24 cellular contexts compared by ENCODE assay signal in genomic region chr11:3645552-3645951, GRCh38. TPM values are rescaled to one million over a fixed set of nuclear protein-coding genes. Genes with fewer than 3 reads are reported as not detected.
DNase-seq lines count a peak whose midpoint lies in the region; ATAC-seq, FAIRE-seq and TF ChIP-seq lines count a peak whose summit lies in the region.
"Had no signal": no experiment of that assay in that cellular context is flagged by ENCODE, and none has a peak within 500 bp of the region (broad histone marks: within the 10 kb centered on the region; RNA-seq: fewer than 3 reads in every experiment).

No MANE protein-coding gene starts in this region.

- H3K9me3 ChIP-seq in A549 (no peaks in the 10 kb centered on the region), Karpas-422 (ENCODE audit: low read length) (no peaks in the 10 kb centered on the region), H1 (ENCODE audit: insufficient read depth in 2 of 2, low read depth in 1 of 2, low read length in 1 of 2) (peaks cover 7% of the 10 kb centered on the region in 2 experiments; a peak in 2 of 4 replicates), psoas muscle (no peaks in the 10 kb centered on the region)

- H3K4me1 Mint-ChIP-seq in activated naive CD4-positive, alpha-beta T cell treated with anti-CD3 and anti-CD28 coated beads, Interleukin-2, amount 10 ng/mL, durations not matched to agents 7 days and 5 days: peaks cover 10% of the 10 kb centered on the region

- TF ChIP-seq RAD21 in A549 (conservative IDR thresholded peaks at IDR 0.05 in 1 of 2, IDR thresholded peaks at IDR 0.05 in 1 of 2) (no peak), H1 (IDR thresholded peaks at IDR 0.05 in 1 of 2, conservative IDR thresholded peaks at IDR 0.05 in 1 of 2; ENCODE audit: low read depth in 2 of 2, low read length in 2 of 2) (0 out of 4 replicates have a peak, but pooled peaks of 1 of the 2 experiments have one; percentile 3)

- H3K4me2 ChIP-seq in A549 (peak overlapping the region; percentile 54; the same call in 2 of the 3 replicates), Karpas-422 (ENCODE audit: low read depth, low read length, poor library complexity, severe bottlenecking) (no peak overlapping the region), H1 (ENCODE audit: insufficient read depth in 1 of 2, low read depth in 2 of 2, low read length in 2 of 2) (no peak overlapping the region)
- H3K4me2 ChIP-seq: BLaER1 had no signal

- H3K79me1 ChIP-seq in H1 (ENCODE audit: low read depth, low read length): no peaks in the 10 kb centered on the region

- no peak overlapping the region for H3K4ac ChIP-seq in H1 (replicated peaks; ENCODE audit: insufficient read length, low read depth, low read length)

- H2BK15ac ChIP-seq in H1 (ENCODE audit: low read length): no peak overlapping the region; the same call in 1 of the 2 replicates

- no peak overlapping the region for H3K23ac ChIP-seq in H1 (ENCODE audit: insufficient read length)

- H3K4me1 ChIP-seq in A549: peaks cover 27% of the 10 kb centered on the region
- no peaks in the 10 kb centered on the region for H3K4me1 ChIP-seq in Karpas-422 (ENCODE audit: low read length)
- peaks cover 0 to 10% (median 1%) of the 10 kb centered on the region in 4 experiments; a peak in 4 of 7 replicates for H3K4me1 ChIP-seq in H1 (replicated peaks in 1 of 4; ENCODE audit: control insufficient read depth in 3 of 4, insufficient read depth in 4 of 4, low read length in 3 of 4)
- H3K4me1 ChIP-seq in psoas muscle: peaks cover 37% of the 10 kb centered on the region

- H3K4me3 ChIP-seq in A549: no peak overlapping the region
- no peak overlapping the region for H3K4me3 ChIP-seq in Karpas-422 (ENCODE audit: low read length)
- H3K4me3 ChIP-seq in H1 (ENCODE audit: extremely low read depth in 1 of 4, insufficient read depth in 2 of 4, low read depth in 3 of 4, low read length in 4 of 4): no peak overlapping the region
- H3K4me3 ChIP-seq in psoas muscle: peak overlapping the region; percentile 65
- H3K4me3 ChIP-seq: BLaER1, GM23248 had no signal

- H3K23me2 ChIP-seq in H1 (ENCODE audit: low read depth, low read length): peaks cover 11% of the 10 kb centered on the region; the same call in 1 of the 2 replicates

- no peaks in the 10 kb centered on the region for H3K9me3 Mint-ChIP-seq in activated naive CD4-positive, alpha-beta T cell treated with anti-CD3 and anti-CD28 coated beads, Interleukin-2, amount 10 ng/mL, durations not matched to agents 7 days and 5 days
- H3K9me3 Mint-ChIP-seq: CD4-positive, alpha-beta memory T cell; HFFc6 had no signal

- TF ChIP-seq EP300 in A549 (IDR thresholded peaks at IDR 0.05) (no peak), H1 (IDR thresholded peaks at IDR 0.05; ENCODE audit: borderline replicate concordance in 1 of 2, low read depth in 2 of 2, low read length in 2 of 2) (no peak)

- H2AFZ ChIP-seq in Karpas-422 (ENCODE audit: low read length): no peak overlapping the region
- H2AFZ ChIP-seq in H1 (ENCODE audit: low read length): no peak overlapping the region
- H2AFZ ChIP-seq: GM23248 had no signal

- FAIRE-seq in A549 (lab: Jason Lieb, UNC): no peak
- no peak for FAIRE-seq in H1 (lab: Jason Lieb, UNC)
- FAIRE-seq: GM12892, GM18507, HepG2 had no signal

- no peaks in the 10 kb centered on the region for H3K9me2 ChIP-seq in Karpas-422 (replicated peaks; ENCODE audit: insufficient read depth, low read length)

- H3K4me3 Mint-ChIP-seq in activated naive CD4-positive, alpha-beta T cell treated with anti-CD3 and anti-CD28 coated beads, Interleukin-2, amount 10 ng/mL, durations not matched to agents 7 days and 5 days: no peak overlapping the region
- H3K4me3 Mint-ChIP-seq: CD14-positive monocyte; CD4-positive, alpha-beta memory T cell; HFFc6; IgD-negative memory B cell had no signal

- H2BK12ac ChIP-seq in H1 (ENCODE audit: low read depth, low read length): no peak overlapping the region; the same call in 1 of the 2 replicates

- H3K36me3 ChIP-seq in Karpas-422 (ENCODE audit: insufficient read depth, low read length) (no peaks in the 10 kb centered on the region), H1 (ENCODE audit: control insufficient read depth in 2 of 4, insufficient read depth in 4 of 4, low read length in 3 of 4) (no peaks in the 10 kb centered on the region), psoas muscle (ENCODE audit: insufficient read depth in 1 of 2, low read depth in 1 of 2) (no peaks in the 10 kb centered on the region)
- H3K36me3 ChIP-seq: BLaER1 had no signal

- H2BK5ac ChIP-seq in H1 (ENCODE audit: low read depth, low read length): no peak overlapping the region

- TF ChIP-seq CTCF in A549 (IDR thresholded peaks at IDR 0.05): no peak
- TF ChIP-seq CTCF in H1 (IDR thresholded peaks at IDR 0.05; ENCODE audit: control extremely low read depth in 1 of 3, insufficient read depth in 1 of 3, low read depth in 1 of 3, low read length in 3 of 3): no peak
- no peak for TF ChIP-seq CTCF in psoas muscle (IDR thresholded peaks at IDR 0.05)

- H3K27ac ChIP-seq in A549: no peak overlapping the region
- H3K27ac ChIP-seq in Karpas-422 (ENCODE audit: low read length): no peak overlapping the region
- no peak overlapping the region for H3K27ac ChIP-seq in H1 (ENCODE audit: low read depth, low read length)
- H3K27ac ChIP-seq in psoas muscle: peak overlapping the region; percentile 99
- H3K27ac ChIP-seq: BLaER1, GM23248 had no signal

- H3K36me3 Mint-ChIP-seq in activated naive CD4-positive, alpha-beta T cell treated with anti-CD3 and anti-CD28 coated beads, Interleukin-2, amount 10 ng/mL, durations not matched to agents 7 days and 5 days: no peaks in the 10 kb centered on the region
- H3K36me3 Mint-ChIP-seq: CD14-positive monocyte; CD4-positive, alpha-beta memory T cell had no signal

- no peak overlapping the region for H3K56ac ChIP-seq in H1 (replicated peaks; ENCODE audit: insufficient read length, low read depth, low read length)

- H4K5ac ChIP-seq in H1 (ENCODE audit: insufficient read length, low read depth, low read length): no peak overlapping the region

- no peak overlapping the region for H2BK120ac ChIP-seq in H1 (replicated peaks; ENCODE audit: low read depth, low read length)

- no peak overlapping the region for H3K18ac ChIP-seq in H1 (ENCODE audit: extremely low read depth, low read length)

- 69% methylated on average over 7 of the region's 7 CpGs for WGBS in A549 (ENCODE audit: missing lambda C conversion rate)
- 76% methylated on average over 7 of the region's 7 CpGs; no CpG with 5 or more reads in 1 of the 2 experiments for WGBS in H1 (ENCODE audit: extremely low coverage in 1 of 2, insufficient coverage in 1 of 2, insufficient read length in 1 of 2, insufficient replicate concordance in 2 of 2, low coverage in 1 of 2, low lambda C conversion rate in 2 of 2, missing lambda C conversion rate in 1 of 2), 2 experiments
- 41 to 52% (median 46%) methylated on average over 7 of the region's 7 CpGs for WGBS in psoas muscle, 3 donors

- H2AK5ac ChIP-seq in H1 (ENCODE audit: low read depth, low read length): 0 out of 2 replicates have a peak overlapping the region, but pooled peaks have one; percentile 9

- H3K9ac ChIP-seq in Karpas-422 (ENCODE audit: low read length) (no peak overlapping the region), H1 (replicated peaks in 1 of 4; ENCODE audit: extremely low read depth in 1 of 4, low read depth in 3 of 4, low read length in 3 of 4) (no peak overlapping the region)
- H3K9ac ChIP-seq: BLaER1, GM23248 had no signal

- ATAC-seq in A549 (no peak), psoas muscle (peak; percentile 19 to 47 (median 26)), HG03196 (IDR thresholded peaks at IDR 0.05; ENCODE audit: unreplicated experiment) (no peak)
- ATAC-seq: HepG2 had no signal

- no peaks in the 10 kb centered on the region for H3K79me2 ChIP-seq in Karpas-422 (ENCODE audit: low read length)
- H3K79me2 ChIP-seq in H1 (ENCODE audit: control insufficient read depth in 1 of 2, insufficient read depth in 2 of 2, low read length in 2 of 2): no peaks in the 10 kb centered on the region

- POLR2A ChIA-PET in A549 (lab: Yijun Ruan, JAX) (no interaction called here), H1 (lab: Charles Lee; ENCODE audit: partially characterized antibody) (no interaction called here)

- H3K27ac Mint-ChIP-seq in activated naive CD4-positive, alpha-beta T cell treated with anti-CD3 and anti-CD28 coated beads, Interleukin-2, amount 10 ng/mL, durations not matched to agents 7 days and 5 days: no peak overlapping the region
- H3K27ac Mint-ChIP-seq: CD14-positive monocyte; CD4-positive, alpha-beta memory T cell; HFFc6; IgD-negative memory B cell had no signal

- peaks cover 78% of the 10 kb centered on the region for H3K27me3 Mint-ChIP-seq in activated naive CD4-positive, alpha-beta T cell treated with anti-CD3 and anti-CD28 coated beads, Interleukin-2, amount 10 ng/mL, durations not matched to agents 7 days and 5 days

- H2BK20ac ChIP-seq in H1 (ENCODE audit: low read length): no peak overlapping the region

- no peak for TF ChIP-seq POLR2A in A549 (IDR thresholded peaks at IDR 0.05; ENCODE audit: low read length)
- TF ChIP-seq POLR2A in H1 (IDR thresholded peaks at IDR 0.05; ENCODE audit: control extremely low read depth in 1 of 2, low read depth in 2 of 2, low read length in 2 of 2): no peak

- intact Hi-C loops in psoas muscle (cut with DNase I): no loop called here

- no peak overlapping the region for H4K8ac ChIP-seq in H1 (ENCODE audit: extremely low read depth, insufficient read depth, low read length)

- no peak overlapping the region for H3K14ac ChIP-seq in H1 (ENCODE audit: insufficient read length)

- DNase-seq in A549 (ENCODE audit: low read depth in 1 of 2, low spot score in 1 of 2): no peak
- DNase-seq in Karpas-422: peak; percentile 21
- no peak for DNase-seq in H1 (ENCODE audit: low read depth in 1 of 2, low spot score in 2 of 2)
- DNase-seq in psoas muscle: peak in 1 of 2 donors; percentile 61
- no peak for DNase-seq in activated naive CD4-positive, alpha-beta T cell treated with anti-CD3 and anti-CD28 coated beads, Interleukin-2, amount 10 ng/mL, durations not matched to agents 7 days and 5 days
- DNase-seq in central memory CD4-positive, alpha-beta T cell: no peak
- no peak for DNase-seq in GOT3 (lab: John Stamatoyannopoulos, UW)
- DNase-seq: CD4-positive, alpha-beta memory T cell; DMS153; DMS79; GDM1; H7; HFFc6 had no signal

- no peak overlapping the region for H4K91ac ChIP-seq in H1 (replicated peaks; ENCODE audit: insufficient read length, low read length)

- CTCF ChIA-PET in A549 (lab: Yijun Ruan, JAX) (no interaction called here), H1 (lab: Charles Lee; ENCODE audit: partially characterized antibody) (interaction anchor here (1.1 kb wide), 1 partner anchor 19 kb away, joined by 4 read pairs; no protein-coding TSS in a partner anchor)
- CTCF ChIA-PET in activated naive CD4-positive, alpha-beta T cell treated with anti-CD3 and anti-CD28 coated beads, Interleukin-2, amount 10 ng/mL, durations not matched to agents 7 days and 5 days (lab: Charles Lee): interaction anchor here (0.6 kb wide), 1 partner anchor 163 kb away, joined by 3 read pairs; no protein-coding TSS in a partner anchor

- H3K27me3 ChIP-seq in Karpas-422 (ENCODE audit: low read length) (no peaks in the 10 kb centered on the region), H1 (replicated peaks in 1 of 4; ENCODE audit: control insufficient read depth in 3 of 4, extremely low read depth in 1 of 4, insufficient read depth in 3 of 4, low read length in 3 of 4) (peaks cover 0 to 6% (median 0%) of the 10 kb centered on the region in 4 experiments; a peak in 4 of 7 replicates), psoas muscle (ENCODE audit: insufficient read depth in 3 of 3, low read length in 2 of 3) (no peaks in the 10 kb centered on the region)

- H4K20me1 ChIP-seq in Karpas-422 (ENCODE audit: insufficient read depth, low read depth, low read length) (no peaks in the 10 kb centered on the region), H1 (replicated peaks in 1 of 2; ENCODE audit: control insufficient read depth in 1 of 2, insufficient read depth in 2 of 2, low read length in 2 of 2) (no peaks in the 10 kb centered on the region)
- H4K20me1 ChIP-seq: BLaER1 had no signal

RNA-seq across cellular contexts. Expression of gene ART1, which starts 0.6 kb away (rescaled TPM):
- polyA plus RNA-seq in A549 (2011; rRNA removed) (not detected in 2 replicates), A549 (2017; fragmentation: RNase III; extraction: RNeasy Plus Mini Kit Qiagen cat#74134 plus additional on column Dnase treatment) (not detected in 3 replicates), H1 (2011; rRNA removed) (not detected in 2 replicates), psoas muscle (1 to 10 TPM in 1 of 3 donors, under 1 TPM in 2; 0.26 to 2.9 (median 0.62) TPM)
- not detected in 2 replicates for polyA plus RNA-seq in A549 (2012; cell fraction: cytosol; rRNA removed)
- not detected in 2 replicates for polyA plus RNA-seq in A549 (2012; cell fraction: nucleus; rRNA removed)
- not detected in 2 replicates for polyA minus RNA-seq in A549 (2011; rRNA and poly(A)+ RNA removed)
- total RNA-seq in Karpas-422 (2014; rRNA removed; shearing (Covaris generic); ENCODE audit: low replicate concordance): not detected in 2 replicates
- total RNA-seq in H1 (2021; fragmentation: NEBNext Ultra II Directional; extraction: Animal tissue kit (Norgen Biotek cat#: 25700)): not detected in 2 replicates
- polyA plus RNA-seq in H1 (2011; cell fraction: cytosol; rRNA removed): not detected
- not detected for polyA plus RNA-seq in H1 (2011; cell fraction: nucleus; rRNA removed)
- not detected in 4 replicates for polyA plus RNA-seq in H1 (2012, experiment 1 of 2)
- not detected for polyA plus RNA-seq in H1 (2012, experiment 2 of 2)
- not detected for polyA plus RNA-seq in H1 (2013, experiment 1 of 2)
- polyA plus RNA-seq in H1 (2013, experiment 2 of 2): not detected
- not detected in 2 replicates for polyA minus RNA-seq in H1 (2011; rRNA and poly(A)+ RNA removed)
- polyA minus RNA-seq in H1 (2011; cell fraction: cytosol; rRNA and poly(A)+ RNA removed): not detected
- not detected for polyA minus RNA-seq in H1 (2011; cell fraction: nucleus; rRNA and poly(A)+ RNA removed)
- 10 to 100 TPM; 14.5 to 33.0 (median 24.9) TPM for total RNA-seq in psoas muscle
- total RNA-seq: A673; CD4-positive, alpha-beta memory T cell; Daoy; GM23248; HepG2; HFFc6 had no signal
- polyA plus RNA-seq: AG04450; CD14-positive monocyte; CD4-positive, alpha-beta memory T cell; GM23248; HepG2; IgD-negative memory B cell had no signal

RNA-seq across cellular contexts. Expression of gene ART5, which starts 3.8 kb away (rescaled TPM):
- polyA plus RNA-seq in A549 (2011; rRNA removed) (0.08 and 0.12 TPM in 2 replicates), A549 (2017; fragmentation: RNase III; extraction: RNeasy Plus Mini Kit Qiagen cat#74134 plus additional on column Dnase treatment) (0.22 to 0.30 TPM in 2 of 3 replicates, not detected in the other), H1 (2011; rRNA removed) (6.0 and 9.1 TPM in 2 replicates), psoas muscle (1 to 10 TPM in 1 of 3 donors, under 1 TPM in 2; 0.65 to 2.4 (median 0.99) TPM)
- 0.11 and 0.12 TPM in 2 replicates for polyA plus RNA-seq in A549 (2012; cell fraction: cytosol; rRNA removed)
- polyA plus RNA-seq in A549 (2012; cell fraction: nucleus; rRNA removed): 0.12 and 0.20 TPM in 2 replicates
- polyA minus RNA-seq in A549 (2011; rRNA and poly(A)+ RNA removed): not detected in 2 replicates
- not detected in 2 replicates for total RNA-seq in Karpas-422 (2014; rRNA removed; shearing (Covaris generic); ENCODE audit: low replicate concordance)
- total RNA-seq in H1 (2021; fragmentation: NEBNext Ultra II Directional; extraction: Animal tissue kit (Norgen Biotek cat#: 25700)): 7.2 and 7.5 TPM in 2 replicates
- polyA plus RNA-seq in H1 (2011; cell fraction: cytosol; rRNA removed): 7.8 TPM
- polyA plus RNA-seq in H1 (2011; cell fraction: nucleus; rRNA removed): 10.1 TPM
- 6.6 to 9.7 TPM (median 7.5 TPM) in 4 replicates for polyA plus RNA-seq in H1 (2012, experiment 1 of 2)
- 8.8 TPM for polyA plus RNA-seq in H1 (2012, experiment 2 of 2)
- polyA plus RNA-seq in H1 (2013, experiment 1 of 2): 11.2 TPM
- polyA plus RNA-seq in H1 (2013, experiment 2 of 2): 12.0 TPM
- polyA minus RNA-seq in H1 (2011; rRNA and poly(A)+ RNA removed): 3.1 and 3.6 TPM in 2 replicates
- polyA minus RNA-seq in H1 (2011; cell fraction: cytosol; rRNA and poly(A)+ RNA removed): 3.0 TPM
- polyA minus RNA-seq in H1 (2011; cell fraction: nucleus; rRNA and poly(A)+ RNA removed): 7.4 TPM
- 1 to 10 TPM; 1.4 to 4.4 (median 2.8) TPM for total RNA-seq in psoas muscle
- total RNA-seq: A673; CD4-positive, alpha-beta memory T cell; GM23248; HFFc6 had no signal
- polyA plus RNA-seq: CD14-positive monocyte; CD4-positive, alpha-beta memory T cell; IgD-negative memory B cell had no signal

RNA-seq across cellular contexts. Expression of gene CHRNA10, which starts 25.6 kb away (rescaled TPM):
- polyA plus RNA-seq in A549 (2011; rRNA removed): 0.44 and 0.61 TPM in 2 replicates
- 1.1 and 1.4 TPM in 2 replicates for polyA plus RNA-seq in A549 (2012; cell fraction: cytosol; rRNA removed)
- polyA plus RNA-seq in A549 (2012; cell fraction: nucleus; rRNA removed): 9.0 and 11.0 TPM in 2 replicates
- 0.85 to 1.1 TPM (median 0.87 TPM) in 3 replicates for polyA plus RNA-seq in A549 (2017; fragmentation: RNase III; extraction: RNeasy Plus Mini Kit Qiagen cat#74134 plus additional on column Dnase treatment)
- 0.66 and 1.4 TPM in 2 replicates for polyA minus RNA-seq in A549 (2011; rRNA and poly(A)+ RNA removed)
- total RNA-seq in Karpas-422 (2014; rRNA removed; shearing (Covaris generic); ENCODE audit: low replicate concordance): 1.7 and 6.0 TPM in 2 replicates
- total RNA-seq in H1 (2021; fragmentation: NEBNext Ultra II Directional; extraction: Animal tissue kit (Norgen Biotek cat#: 25700)): 1.1 and 1.3 TPM in 2 replicates
- 0.68 and 0.97 TPM in 2 replicates for polyA plus RNA-seq in H1 (2011; rRNA removed)
- polyA plus RNA-seq in H1 (2011; cell fraction: cytosol; rRNA removed): 0.65 TPM
- polyA plus RNA-seq in H1 (2011; cell fraction: nucleus; rRNA removed): 2.8 TPM
- 0.46 to 1.5 TPM (median 0.54 TPM) in 4 replicates for polyA plus RNA-seq in H1 (2012, experiment 1 of 2)
- polyA plus RNA-seq in H1 (2012, experiment 2 of 2): 0.26 TPM
- 0.97 TPM for polyA plus RNA-seq in H1 (2013, experiment 1 of 2)
- polyA plus RNA-seq in H1 (2013, experiment 2 of 2): 0.85 TPM
- polyA minus RNA-seq in H1 (2011; rRNA and poly(A)+ RNA removed): 0.90 and 1.4 TPM in 2 replicates
- polyA minus RNA-seq in H1 (2011; cell fraction: cytosol; rRNA and poly(A)+ RNA removed): not detected
- polyA minus RNA-seq in H1 (2011; cell fraction: nucleus; rRNA and poly(A)+ RNA removed): 3.1 TPM
- total RNA-seq in psoas muscle: 1 to 10 TPM in 1 of 4 donors, under 1 TPM in 3; 0.36 to 1.4 (median 0.63) TPM
- polyA plus RNA-seq in psoas muscle: under 1 TPM; 0.13 to 0.65 (median 0.40) TPM
- polyA plus RNA-seq: CD14-positive monocyte had no signal

Comparison
In these comparisons a context has a peak if more than half of its experiments do, and no peak if none do; other contexts are left out.
1. ATAC-seq: peak in psoas muscle (4 of 4); none in A549 (0 of 2) and HG03196 (single experiment).
2. RNA of gene ART1, which starts 0.6 kb away (total RNA-seq): 14.5 to 33.0 TPM in psoas muscle; not detected in Karpas-422 and not detected in H1; every median in the first group is over 10 times any median in the second.